In the genomic region with DNA sequence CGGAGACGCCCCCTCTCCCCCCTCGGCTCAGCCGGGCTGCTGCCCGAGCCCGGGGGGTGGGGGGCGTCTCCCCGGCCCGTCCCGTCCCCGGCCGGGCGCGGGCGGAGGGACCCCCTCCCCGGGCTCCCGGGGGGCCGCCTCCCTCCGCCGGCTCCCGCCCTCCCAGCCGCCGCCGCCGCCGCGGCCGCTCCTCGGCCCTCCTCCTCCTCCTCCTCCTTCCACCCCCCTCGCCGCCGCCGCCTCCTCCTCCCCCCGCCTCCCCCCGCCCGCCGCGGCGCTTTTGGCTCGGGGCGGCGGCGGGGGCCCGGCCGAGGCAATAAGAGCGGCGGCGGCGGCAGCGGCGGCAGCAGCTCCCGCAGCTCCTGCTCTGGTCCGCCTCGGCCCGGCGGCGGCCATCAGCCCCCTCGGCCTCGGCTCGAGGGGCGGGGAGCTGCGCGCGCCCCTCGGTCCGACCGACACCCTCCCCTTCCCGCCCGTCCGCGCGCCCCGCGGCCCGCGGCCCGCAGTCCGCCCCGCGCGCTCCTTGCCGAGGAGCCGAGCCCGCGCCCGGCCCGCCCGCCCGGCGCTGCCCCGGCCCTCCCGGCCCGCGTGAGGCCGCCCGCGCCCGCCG, we compare ENCODE assay signal across 8 cellular contexts. TPM values are rescaled to one million over a fixed set of nuclear protein-coding genes. Genes with fewer than 3 reads are reported as not detected.
DNase-seq lines count a peak whose midpoint lies in the region; ATAC-seq and TF ChIP-seq lines count a peak whose summit lies in the region.

No MANE protein-coding gene starts in this region.

- CTCF ChIA-PET in activated CD8-positive, alpha-beta memory T cell treated with anti-CD3 and anti-CD28 coated beads, Interleukin-2, amount 10 ng/mL, durations not matched to agents 7 days and 5 days (lab: Charles Lee), result no interaction called here

- no peak for TF ChIP-seq CTCF in endothelial cell (IDR thresholded peaks at IDR 0.05; ENCODE audit: unreplicated experiment)
- TF ChIP-seq CTCF in mucosa of descending colon (IDR thresholded peaks at IDR 0.05), result no peak

- H3K4me3 Mint-ChIP-seq in activated CD8-positive, alpha-beta memory T cell treated with anti-CD3 and anti-CD28 coated beads, Interleukin-2, amount 10 ng/mL, durations not matched to agents 7 days and 5 days, result peak overlapping the region; percentile 97
- peak overlapping the region; percentile 79 for H3K4me3 Mint-ChIP-seq in endothelial cell (ENCODE audit: unreplicated experiment)

- H3K4me1 ChIP-seq in mucosa of descending colon (ENCODE audit: low read depth), result peaks cover 21% of the 10 kb centered on the region

- no peaks in the 10 kb centered on the region for H3K27me3 Mint-ChIP-seq in activated CD8-positive, alpha-beta memory T cell treated with anti-CD3 and anti-CD28 coated beads, Interleukin-2, amount 10 ng/mL, durations not matched to agents 7 days and 5 days
- peaks cover 19% of the 10 kb centered on the region for H3K27me3 Mint-ChIP-seq in endothelial cell (ENCODE audit: unreplicated experiment)

- H3K27ac Mint-ChIP-seq in activated CD8-positive, alpha-beta memory T cell treated with anti-CD3 and anti-CD28 coated beads, Interleukin-2, amount 10 ng/mL, durations not matched to agents 7 days and 5 days, result no peak overlapping the region
- H3K27ac Mint-ChIP-seq in endothelial cell (ENCODE audit: unreplicated experiment), result no peak overlapping the region

- H3K4me3 ChIP-seq in mucosa of descending colon, result peak overlapping the region; percentile 59

- peaks cover 30% of the 10 kb centered on the region for H3K36me3 Mint-ChIP-seq in activated CD8-positive, alpha-beta memory T cell treated with anti-CD3 and anti-CD28 coated beads, Interleukin-2, amount 10 ng/mL, durations not matched to agents 7 days and 5 days
- H3K36me3 Mint-ChIP-seq in endothelial cell (ENCODE audit: low read depth, unreplicated experiment), result peaks cover 24% of the 10 kb centered on the region

- intact Hi-C loops in mucosa of descending colon (cut with DNase I, micrococcal nuclease), result no loop called here

- H3K4me1 Mint-ChIP-seq in activated CD8-positive, alpha-beta memory T cell treated with anti-CD3 and anti-CD28 coated beads, Interleukin-2, amount 10 ng/mL, durations not matched to agents 7 days and 5 days, result peaks cover 53% of the 10 kb centered on the region
- H3K4me1 Mint-ChIP-seq in endothelial cell (ENCODE audit: unreplicated experiment), result peaks cover 47% of the 10 kb centered on the region

- H3K36me3 ChIP-seq in mucosa of descending colon (ENCODE audit: low read depth), result no peaks in the 10 kb centered on the region

- in situ Hi-C loops in G401 (cut with HindIII; ENCODE audit: low sequenced_read_pairs), result no loop called here

- H3K9me3 Mint-ChIP-seq in activated CD8-positive, alpha-beta memory T cell treated with anti-CD3 and anti-CD28 coated beads, Interleukin-2, amount 10 ng/mL, durations not matched to agents 7 days and 5 days (ENCODE audit: low read depth), result no peaks in the 10 kb centered on the region
- no peaks in the 10 kb centered on the region for H3K9me3 Mint-ChIP-seq in endothelial cell (ENCODE audit: unreplicated experiment)

- ATAC-seq in HG02588 (IDR thresholded peaks at IDR 0.05; ENCODE audit: unreplicated experiment) (peak; percentile 27), mucosa of descending colon (peak; percentile 70)
- ATAC-seq in activated CD8-positive, alpha-beta memory T cell treated with anti-CD3 and anti-CD28 coated beads, Interleukin-2, amount 10 ng/mL, durations not matched to agents 7 days and 5 days, result peak; percentile 31

- DNase-seq in G401 (ENCODE audit: low spot score) (peak; percentile 77), NCI-H526 treated with DMSO at 0.1 percent for 48 hours (lab: John Stamatoyannopoulos, UW) (peak; percentile 61), endothelial cell (ENCODE audit: low spot score) (peak; percentile 72), mucosa of descending colon (peak; percentile 79 to 87 (median 85)), ecto neural progenitor cell (ENCODE audit: low spot score) (no peak)
- peak; percentile 80 for DNase-seq in activated CD8-positive, alpha-beta memory T cell treated with anti-CD3 and anti-CD28 coated beads, Interleukin-2, amount 10 ng/mL, durations not matched to agents 7 days and 5 days
- DNase-seq in stimulated activated CD8-positive, alpha-beta memory T cell treated with anti-CD3 and anti-CD28 coated beads, Interleukin-4, amount 100 ng/mL, for 4 hours (ENCODE audit: low read depth in 2 of 2, low spot score in 1 of 2), result peak; percentile 39 to 66

- no peaks in the 10 kb centered on the region for H3K9me3 ChIP-seq in mucosa of descending colon

RNA-seq across cellular contexts. Expression of gene GNAS, which starts 38.7 kb away (rescaled TPM):
- 580 and 603 TPM in 2 replicates for total RNA-seq in G401 (2014; rRNA removed; shearing (Covaris generic))
- total RNA-seq in activated CD8-positive, alpha-beta memory T cell treated with anti-CD3 and anti-CD28 coated beads, Interleukin-2, amount 10 ng/mL, durations not matched to agents 7 days and 5 days, result 100 to 1,000 TPM; 817 to 859 TPM
- total RNA-seq in endothelial cell (ENCODE audit: unreplicated experiment) (1,989 TPM), mucosa of descending colon (100 to 1,000 TPM; 583 to 659 (median 632) TPM)

RNA-seq across cellular contexts. Expression of gene GNAS-AS1, which starts 40.5 kb away (rescaled TPM):
- total RNA-seq in G401 (2014; rRNA removed; shearing (Covaris generic)), result not detected in 2 replicates
- 1 to 10 TPM in 1 of 2 experiments, under 1 TPM in 1; 0.89 to 1.8 TPM for total RNA-seq in activated CD8-positive, alpha-beta memory T cell treated with anti-CD3 and anti-CD28 coated beads, Interleukin-2, amount 10 ng/mL, durations not matched to agents 7 days and 5 days
- total RNA-seq in endothelial cell (ENCODE audit: unreplicated experiment) (4.9 TPM), mucosa of descending colon (1 to 10 TPM in 2 of 3 donors, under 1 TPM in 1; 0.54 to 1.4 (median 1.0) TPM)
